In genomic region chr5:5687113-5687512, GRCh38 we compare ENCODE assay signal across 29 cellular contexts.
"Had no signal": no experiment of that assay in that cellular context is flagged by ENCODE, and none has a peak within 500 bp of the region (broad histone marks: within the 10 kb centered on the region; RNA-seq: fewer than 3 reads in every experiment).

No MANE protein-coding gene starts in this region.

- DNase-seq: activated CD4-positive, alpha-beta memory T cell treated with anti-CD3 and anti-CD28 coated beads for 36 hours; activated CD4-positive, alpha-beta T cell treated with anti-CD3 and anti-CD28 coated beads for 36 hours; activated CD4-positive, alpha-beta T cell treated with anti-CD3 and anti-CD28 coated beads, Interleukin-2, amount 10 ng/mL, durations not matched to agents 24 days and 14 days; activated CD4-positive, CD25-positive, alpha-beta regulatory T cell; activated CD4-positive, CD25-positive, alpha-beta regulatory T cell treated with anti-CD3 and anti-CD28 coated beads, Interleukin-2, amount 50 U/mL, for 72 hours; activated CD8-positive, alpha-beta memory T cell treated with anti-CD3 and anti-CD28 coated beads, Interleukin-2, amount 10 ng/mL, durations not matched to agents 7 days and 5 days; activated CD8-positive, alpha-beta memory T cell treated with anti-CD3 and anti-CD28 coated beads, Interleukin-2, amount 50 U/mL, for 4 hours; activated CD8-positive, alpha-beta T cell treated with anti-CD3 and anti-CD28 coated beads, Interleukin-2, amount 10 ng/mL, durations not matched to agents 7 days and 5 days; activated effector memory CD4-positive, alpha-beta T cell treated with anti-CD3 and anti-CD28 coated beads, Interleukin-2, amount 50 U/mL, for 16 hours; activated naive CD4-positive, alpha-beta T cell treated with anti-CD3 and anti-CD28 coated beads for 36 hours; activated naive CD8-positive, alpha-beta T cell treated with anti-CD3 and anti-CD28 coated beads for 36 hours; activated T-cell treated with anti-CD3 and anti-CD28 coated beads, Interleukin-2, amount 50 U/mL, for 1 hour; activated T-cell treated with anti-CD3 and anti-CD28 coated beads, Interleukin-2, amount 50 U/mL, for 48 hours; effector memory CD4-positive, alpha-beta T cell; endodermal cell; foreskin fibroblast; T-helper 2 cell had no signal

- H3K4me3 ChIP-seq: ascending aorta, breast epithelium, cardiac muscle cell, coronary artery, dorsolateral prefrontal cortex had no signal

- H3K36me3 ChIP-seq: ascending aorta, breast epithelium, cardiac muscle cell had no signal

- H3K9me3 ChIP-seq: ascending aorta, breast epithelium had no signal

- H3K4me3 Mint-ChIP-seq: activated CD4-positive, alpha-beta memory T cell treated with anti-CD3 and anti-CD28 coated beads for 36 hours; activated CD4-positive, alpha-beta T cell treated with anti-CD3 and anti-CD28 coated beads for 36 hours; activated CD4-positive, alpha-beta T cell treated with anti-CD3 and anti-CD28 coated beads, Interleukin-2, amount 10 ng/mL, durations not matched to agents 24 days and 14 days; activated CD8-positive, alpha-beta memory T cell treated with anti-CD3 and anti-CD28 coated beads, Interleukin-2, amount 10 ng/mL, durations not matched to agents 7 days and 5 days; activated CD8-positive, alpha-beta T cell treated with anti-CD3 and anti-CD28 coated beads, Interleukin-2, amount 10 ng/mL, durations not matched to agents 7 days and 5 days; activated naive CD4-positive, alpha-beta T cell treated with anti-CD3 and anti-CD28 coated beads for 36 hours; activated naive CD4-positive, alpha-beta T cell treated with anti-CD3 and anti-CD28 coated beads, Interleukin-2, amount 50 U/mL, for 24 hours; activated naive CD8-positive, alpha-beta T cell treated with anti-CD3 and anti-CD28 coated beads for 36 hours; activated T-helper 1 cell treated with anti-CD3 and anti-CD28 coated beads, Interleukin-12 subunit alpha, Interleukin-12 subunit beta, Interleukin-2, Interleukin-4 antibody, amounts not matched to agents 30 ng/mL and 10 ng/mL and 1 ng/mL, durations not matched to agents 14 hours and 24 hours and 36 hours; brain; central memory CD8-positive, alpha-beta T cell; dendritic cell treated with granulocyte-macrophage colony-stimulating factor and Interleukin-4, amounts not matched to agents 40 ng/mL and 50 ng/mL, for 4 days; endodermal cell had no signal

- H3K4me1 ChIP-seq: breast epithelium had no signal

- H3K27me3 Mint-ChIP-seq: dendritic cell treated with granulocyte-macrophage colony-stimulating factor and Interleukin-4, amounts not matched to agents 40 ng/mL and 50 ng/mL, for 4 days had no signal

- H3K27ac ChIP-seq: ascending aorta, breast epithelium, cardiac muscle cell, coronary artery had no signal

- H3K9me3 Mint-ChIP-seq: activated T-helper 1 cell treated with anti-CD3 and anti-CD28 coated beads, Interleukin-12 subunit alpha, Interleukin-12 subunit beta, Interleukin-2, Interleukin-4 antibody, amounts not matched to agents 30 ng/mL and 10 ng/mL and 1 ng/mL, durations not matched to agents 14 hours and 24 hours and 36 hours; activated T-helper 2 cell treated with anti-CD3 and anti-CD28 coated beads, Interferon-gamma antibody, Interleukin-2, Interleukin-4, amounts not matched to agents 10 μg/mL and 5 μg/mL and 100 μg/mL, durations not matched to agents 14 hours and 24 hours and 36 hours had no signal

- H3K4me1 Mint-ChIP-seq: activated CD4-positive, alpha-beta T cell treated with anti-CD3 and anti-CD28 coated beads for 36 hours; activated CD4-positive, alpha-beta T cell treated with anti-CD3 and anti-CD28 coated beads, Interleukin-2, amount 10 ng/mL, durations not matched to agents 24 days and 14 days; activated CD8-positive, alpha-beta memory T cell treated with anti-CD3 and anti-CD28 coated beads, Interleukin-2, amount 10 ng/mL, durations not matched to agents 7 days and 5 days; activated naive CD4-positive, alpha-beta T cell treated with anti-CD3 and anti-CD28 coated beads, Interleukin-2, amount 50 U/mL, for 24 hours; activated naive CD8-positive, alpha-beta T cell treated with anti-CD3 and anti-CD28 coated beads for 36 hours; brain; central memory CD8-positive, alpha-beta T cell; endodermal cell had no signal

- H3K27ac Mint-ChIP-seq: activated CD4-positive, alpha-beta memory T cell treated with anti-CD3 and anti-CD28 coated beads for 36 hours; activated CD4-positive, alpha-beta T cell treated with anti-CD3 and anti-CD28 coated beads for 36 hours; activated CD4-positive, alpha-beta T cell treated with anti-CD3 and anti-CD28 coated beads, Interleukin-2, amount 10 ng/mL, durations not matched to agents 24 days and 14 days; activated CD8-positive, alpha-beta memory T cell treated with anti-CD3 and anti-CD28 coated beads, Interleukin-2, amount 10 ng/mL, durations not matched to agents 7 days and 5 days; activated CD8-positive, alpha-beta T cell treated with anti-CD3 and anti-CD28 coated beads, Interleukin-2, amount 10 ng/mL, durations not matched to agents 7 days and 5 days; activated naive CD4-positive, alpha-beta T cell treated with anti-CD3 and anti-CD28 coated beads for 36 hours; activated naive CD4-positive, alpha-beta T cell treated with anti-CD3 and anti-CD28 coated beads, Interleukin-2, amount 50 U/mL, for 24 hours; activated naive CD8-positive, alpha-beta T cell treated with anti-CD3 and anti-CD28 coated beads for 36 hours; activated T-helper 1 cell treated with anti-CD3 and anti-CD28 coated beads, Interleukin-12 subunit alpha, Interleukin-12 subunit beta, Interleukin-2, Interleukin-4 antibody, amounts not matched to agents 30 ng/mL and 10 ng/mL and 1 ng/mL, durations not matched to agents 14 hours and 24 hours and 36 hours; activated T-helper 2 cell treated with anti-CD3 and anti-CD28 coated beads, Interferon-gamma antibody, Interleukin-2, Interleukin-4, amounts not matched to agents 10 μg/mL and 5 μg/mL and 100 μg/mL, durations not matched to agents 14 hours and 24 hours and 36 hours; dendritic cell treated with granulocyte-macrophage colony-stimulating factor and Interleukin-4, amounts not matched to agents 40 ng/mL and 50 ng/mL, for 4 days; endodermal cell had no signal

- H3K27me3 ChIP-seq: ascending aorta, breast epithelium, cardiac muscle cell had no signal

- H3K36me3 Mint-ChIP-seq: activated CD4-positive, alpha-beta memory T cell treated with anti-CD3 and anti-CD28 coated beads for 36 hours; activated CD8-positive, alpha-beta memory T cell treated with anti-CD3 and anti-CD28 coated beads, Interleukin-2, amount 10 ng/mL, durations not matched to agents 7 days and 5 days; activated naive CD4-positive, alpha-beta T cell treated with anti-CD3 and anti-CD28 coated beads, Interleukin-2, amount 50 U/mL, for 24 hours; activated naive CD8-positive, alpha-beta T cell treated with anti-CD3 and anti-CD28 coated beads for 36 hours; brain had no signal

- ATAC-seq: activated CD4-positive, alpha-beta T cell treated with anti-CD3 and anti-CD28 coated beads for 36 hours; activated CD8-positive, alpha-beta memory T cell treated with anti-CD3 and anti-CD28 coated beads, Interleukin-2, amount 10 ng/mL, durations not matched to agents 7 days and 5 days; activated CD8-positive, alpha-beta T cell treated with anti-CD3 and anti-CD28 coated beads, Interleukin-2, amount 10 ng/mL, durations not matched to agents 7 days and 5 days; esophagus mucosa had no signal
